Comparison of ENCODE assay signal across 8 cellular contexts in genomic region chr6:72649032-72649984, GRCh38. TPM values are rescaled to one million over a fixed set of nuclear protein-coding genes. Genes with fewer than 3 reads are reported as not detected.
DNase-seq lines count a peak whose midpoint lies in the region; ATAC-seq and TF ChIP-seq lines count a peak whose summit lies in the region.

No MANE protein-coding gene starts in this region.

- no peaks in the 10 kb centered on the region for H3K36me3 Mint-ChIP-seq in activated CD4-positive, alpha-beta memory T cell treated with anti-CD3 and anti-CD28 coated beads for 36 hours
- H3K36me3 Mint-ChIP-seq in activated CD4-positive, alpha-beta memory T cell treated with anti-CD3 and anti-CD28 coated beads, Interleukin-2, amount 10 ng/mL, durations not matched to agents 7 days and 5 days (ENCODE audit: low read depth), result no peaks in the 10 kb centered on the region
- no peaks in the 10 kb centered on the region for H3K36me3 Mint-ChIP-seq in GM23338 (ENCODE audit: low read depth)

- H3K27me3 ChIP-seq in Panc1 (ENCODE audit: control insufficient read depth, insufficient read depth, low read length) (no peaks in the 10 kb centered on the region), GM23338 (ENCODE audit: insufficient read depth) (no peaks in the 10 kb centered on the region)

- H3K4me2 ChIP-seq in GM23338, result no peak overlapping the region

- H3K36me3 ChIP-seq in Panc1 (ENCODE audit: control insufficient read depth, insufficient read depth, low read length) (no peaks in the 10 kb centered on the region), GM23338 (ENCODE audit: insufficient read depth) (no peaks in the 10 kb centered on the region)

- no peaks in the 10 kb centered on the region for H3K9me3 Mint-ChIP-seq in activated CD4-positive, alpha-beta memory T cell treated with anti-CD3 and anti-CD28 coated beads for 36 hours
- H3K9me3 Mint-ChIP-seq in activated CD4-positive, alpha-beta memory T cell treated with anti-CD3 and anti-CD28 coated beads, Interleukin-2, amount 10 ng/mL, durations not matched to agents 7 days and 5 days, result no peaks in the 10 kb centered on the region
- H3K9me3 Mint-ChIP-seq in GM23338, result no peaks in the 10 kb centered on the region

- CTCF ChIA-PET in activated CD4-positive, alpha-beta memory T cell treated with anti-CD3 and anti-CD28 coated beads for 36 hours (lab: Charles Lee), result interaction anchor here (0.7 to 3.0 kb wide), 5 partner anchors 26 to 423 kb away, joined by 3 to 17 read pairs (median 4); no protein-coding TSS in a partner anchor
- CTCF ChIA-PET in activated CD4-positive, alpha-beta memory T cell treated with anti-CD3 and anti-CD28 coated beads, Interleukin-2, amount 10 ng/mL, durations not matched to agents 7 days and 5 days (lab: Charles Lee), result interaction anchor here (0.8 to 1.6 kb wide), 2 partner anchors 8 to 33 kb away, joined by 3 to 5 read pairs; no protein-coding TSS in a partner anchor
- CTCF ChIA-PET in Panc1 (lab: Charles Lee), result no interaction called here

- intact Hi-C loops in activated CD4-positive, alpha-beta memory T cell treated with anti-CD3 and anti-CD28 coated beads for 36 hours (cut with micrococcal nuclease), result loop anchor here (1.0 kb wide), 3 partner anchors 23 to 177 kb away; no protein-coding TSS in a partner anchor
- intact Hi-C loops in Panc1 (cut with micrococcal nuclease; ENCODE audit: unreplicated experiment), result no loop called here

- no TSS peak for BruUV-seq in Panc1 (replicated peaks; lab: Mats Ljungman, UMichigan)

- no peaks in the 10 kb centered on the region for H4K20me1 ChIP-seq in GM23338 (replicated peaks; ENCODE audit: insufficient read depth)

- peak overlapping the region; percentile 46; the same call in 1 of the 2 replicates for H3K27ac ChIP-seq in Panc1 (ENCODE audit: low read length)
- H3K27ac ChIP-seq in GM23338 (ENCODE audit: low read depth), result no peak overlapping the region

- H3K4me1 ChIP-seq in Panc1 (ENCODE audit: control insufficient read depth, insufficient read depth, low read length), result peaks cover 26% of the 10 kb centered on the region; the same call in 1 of the 2 replicates
- peaks cover 7% of the 10 kb centered on the region; the same call in 1 of the 2 replicates for H3K4me1 ChIP-seq in GM23338 (ENCODE audit: insufficient read depth)

- no peak overlapping the region for H3K4me3 ChIP-seq in Panc1 (ENCODE audit: low read depth in 2 of 2, low read length in 2 of 2)
- H3K4me3 ChIP-seq in GM23338, result no peak overlapping the region

- H3K27ac Mint-ChIP-seq in activated CD4-positive, alpha-beta memory T cell treated with anti-CD3 and anti-CD28 coated beads for 36 hours, result peak overlapping the region; percentile 47
- H3K27ac Mint-ChIP-seq in activated CD4-positive, alpha-beta memory T cell treated with anti-CD3 and anti-CD28 coated beads, Interleukin-2, amount 10 ng/mL, durations not matched to agents 7 days and 5 days, result no peak overlapping the region
- no peak overlapping the region for H3K27ac Mint-ChIP-seq in GM23338

- H3K79me2 ChIP-seq in GM23338 (replicated peaks; ENCODE audit: insufficient read depth), result no peaks in the 10 kb centered on the region

- no peaks in the 10 kb centered on the region for H3K9me3 ChIP-seq in Panc1 (ENCODE audit: control insufficient read depth, insufficient read depth, low read depth, low read length)

- H2AFZ ChIP-seq in GM23338, result no peak overlapping the region

- DNase-seq in activated CD4-positive, alpha-beta memory T cell treated with anti-CD3 and anti-CD28 coated beads for 36 hours, result peak; percentile 31
- no peak for DNase-seq in activated CD4-positive, alpha-beta memory T cell treated with anti-CD3 and anti-CD28 coated beads, Interleukin-2, amount 10 ng/mL, durations not matched to agents 7 days and 5 days
- DNase-seq in Panc1 (ENCODE audit: low read depth, low spot score), result peak; percentile 93
- DNase-seq in kidney tubule cell (ENCODE audit: low spot score), result peak; percentile 79
- no peak for DNase-seq in retina
- no peak for DNase-seq in epidermal melanocyte (ENCODE audit: insufficient read length, low spot score)
- no peak for DNase-seq in GM23338 (ENCODE audit: low spot score)

- H3F3A ChIP-seq in GM23338 (replicated peaks; ENCODE audit: low read depth), result no peaks in the 10 kb centered on the region

- no peaks in the 10 kb centered on the region for H3K27me3 Mint-ChIP-seq in activated CD4-positive, alpha-beta memory T cell treated with anti-CD3 and anti-CD28 coated beads for 36 hours
- H3K27me3 Mint-ChIP-seq in activated CD4-positive, alpha-beta memory T cell treated with anti-CD3 and anti-CD28 coated beads, Interleukin-2, amount 10 ng/mL, durations not matched to agents 7 days and 5 days, result no peaks in the 10 kb centered on the region
- H3K27me3 Mint-ChIP-seq in GM23338 (ENCODE audit: insufficient read depth, low read depth, poor library complexity), result peaks cover 2% of the 10 kb centered on the region

- no peak overlapping the region for H3K4me3 Mint-ChIP-seq in activated CD4-positive, alpha-beta memory T cell treated with anti-CD3 and anti-CD28 coated beads for 36 hours
- H3K4me3 Mint-ChIP-seq in activated CD4-positive, alpha-beta memory T cell treated with anti-CD3 and anti-CD28 coated beads, Interleukin-2, amount 10 ng/mL, durations not matched to agents 7 days and 5 days, result no peak overlapping the region
- no peak overlapping the region for H3K4me3 Mint-ChIP-seq in GM23338

- no peaks in the 10 kb centered on the region for H3K9me2 ChIP-seq in GM23338 (ENCODE audit: insufficient read depth)

- ATAC-seq in HG02759 (IDR thresholded peaks at IDR 0.05; ENCODE audit: unreplicated experiment) (peak; percentile 68), Panc1 (peak; percentile 61; the same call in 1 of the 2 replicates), GM23338 (no peak)

- H3K4me1 Mint-ChIP-seq in activated CD4-positive, alpha-beta memory T cell treated with anti-CD3 and anti-CD28 coated beads for 36 hours (ENCODE audit: low read depth), result peaks cover 34% of the 10 kb centered on the region
- H3K4me1 Mint-ChIP-seq in activated CD4-positive, alpha-beta memory T cell treated with anti-CD3 and anti-CD28 coated beads, Interleukin-2, amount 10 ng/mL, durations not matched to agents 7 days and 5 days, result peaks cover 20% of the 10 kb centered on the region
- H3K4me1 Mint-ChIP-seq in GM23338, result peaks cover 20% of the 10 kb centered on the region; the same call in 2 of the 3 replicates

- in situ Hi-C loops in Panc1 (cut with HindIII; ENCODE audit: low pct_unique_long_range_greater_than_20kb, low sequenced_read_pairs), result no loop called here

- TF ChIP-seq CTCF in Panc1 (IDR thresholded peaks at IDR 0.05), result no peak
- TF ChIP-seq CTCF in GM23338 (conservative IDR thresholded peaks at IDR 0.05; ENCODE audit: low read depth in 2 of 2), result no peak

- POLR2A ChIA-PET in activated CD4-positive, alpha-beta memory T cell treated with anti-CD3 and anti-CD28 coated beads for 36 hours (lab: Charles Lee), result interaction anchor here (1.0 to 1.9 kb wide), 2 partner anchors 23 to 28 kb away, joined by 3 to 27 read pairs; partner anchors contain the start of gene KCNQ5
- POLR2A ChIA-PET in activated CD4-positive, alpha-beta memory T cell treated with anti-CD3 and anti-CD28 coated beads, Interleukin-2, amount 10 ng/mL, durations not matched to agents 7 days and 5 days (lab: Charles Lee), result interaction anchor here (1.3 kb wide), 1 partner anchor 27 kb away, joined by 3 read pairs; no protein-coding TSS in a partner anchor
- POLR2A ChIA-PET in Panc1 (lab: Charles Lee), result no interaction called here

TF ChIP-seq in GM23338, 12 proteins besides CTCF, POLR2A, EP300 and RAD21 (continues in another document):
- no peak for TF ChIP-seq CREB1 (CRISPR knock-in tag; IDR thresholded peaks at IDR 0.05; ENCODE audit: low read depth)
- TF ChIP-seq NANOG (IDR thresholded peaks at IDR 0.05; ENCODE audit: borderline replicate concordance), result no peak
- TF ChIP-seq ZNF331 (CRISPR knock-in tag; IDR thresholded peaks at IDR 0.05; ENCODE audit: low read depth), result no peak

RNA-seq across cellular contexts. Expression of gene KCNQ5, which starts 27.4 kb away (rescaled TPM):
- total RNA-seq in activated CD4-positive, alpha-beta memory T cell treated with anti-CD3 and anti-CD28 coated beads for 36 hours, result 1 to 10 TPM; 4.5 to 5.2 TPM
- total RNA-seq in activated CD4-positive, alpha-beta memory T cell treated with anti-CD3 and anti-CD28 coated beads, Interleukin-2, amount 10 ng/mL, durations not matched to agents 7 days and 5 days, result 1 to 10 TPM; 4.3 to 4.7 TPM
- total RNA-seq in Panc1 (2021; ENCODE audit: unreplicated experiment), result 9.4 TPM
- 4.7 TPM for polyA plus RNA-seq in Panc1 (2012; ENCODE audit: insufficient read length)
- total RNA-seq in GM23338 (2014; rRNA removed; shearing (Covaris generic)), result 0.87 and 2.3 TPM in 2 replicates
- polyA plus RNA-seq in GM23338 (2016; fragmentation: Nextera tagmentation; extraction: Ambion mirVana), result 0.30 and 0.68 TPM in 2 replicates

Comparison
In these comparisons a context has a peak if more than half of its experiments do, and no peak if none do; other contexts are left out.
1. DNase-seq: peak in activated CD4-positive, alpha-beta memory T cell treated with anti-CD3 and anti-CD28 coated beads for 36 hours (single experiment), Panc1 (single experiment) and kidney tubule cell (single experiment); none in activated CD4-positive, alpha-beta memory T cell treated with anti-CD3 and anti-CD28 coated beads, Interleukin-2, amount 10 ng/mL, durations not matched to agents 7 days and 5 days (single experiment), retina (single experiment), epidermal melanocyte (single experiment) and GM23338 (single experiment).